In genomic region chr5:139797856-139798510, GRCh38 we compare ENCODE assay signal across 22 cellular contexts. TPM values are rescaled to one million over a fixed set of nuclear protein-coding genes. Genes with fewer than 3 reads are reported as not detected.
DNase-seq lines count a peak whose midpoint lies in the region; ATAC-seq, FAIRE-seq and TF ChIP-seq lines count a peak whose summit lies in the region.
"Had no signal": no experiment of that assay in that cellular context is flagged by ENCODE, and none has a peak within 500 bp of the region (broad histone marks: within the 10 kb centered on the region; RNA-seq: fewer than 3 reads in every experiment).

No MANE protein-coding gene starts in this region.

- 81% methylated on average over 8 of the region's 9 CpGs; no CpG with 5 or more reads in 1 of the 2 experiments for WGBS in H1 (ENCODE audit: extremely low coverage in 1 of 2, insufficient coverage in 1 of 2, insufficient read length in 1 of 2, insufficient replicate concordance in 2 of 2, low coverage in 1 of 2, low lambda C conversion rate in 2 of 2, missing lambda C conversion rate in 1 of 2), 2 experiments

- no peak overlapping the region for H2AFZ ChIP-seq in H1 (ENCODE audit: low read length)
- no peak overlapping the region for H2AFZ ChIP-seq in osteoblast (ENCODE audit: low read length)
- H2AFZ ChIP-seq: GM23248 had no signal

- H3K27ac ChIP-seq in WERI-Rb-1 (peak overlapping the region; percentile 64), H1 (ENCODE audit: low read depth, low read length) (no peak overlapping the region), osteoblast (ENCODE audit: low read depth, low read length) (no peak overlapping the region)
- H3K27ac ChIP-seq: GM23248, HL-60, SK-N-MC had no signal

- H3K27me3 ChIP-seq in WERI-Rb-1 (ENCODE audit: insufficient read depth, low read depth, severe bottlenecking): no peaks in the 10 kb centered on the region
- peaks cover 41 to 64% (median 58%) of the 10 kb centered on the region in 4 experiments for H3K27me3 ChIP-seq in H1 (replicated peaks in 1 of 4; ENCODE audit: control insufficient read depth in 3 of 4, extremely low read depth in 1 of 4, insufficient read depth in 3 of 4, low read length in 3 of 4)
- peaks cover 75% of the 10 kb centered on the region for H3K27me3 ChIP-seq in osteoblast (ENCODE audit: insufficient read depth, low read length)

- H3K4me2 ChIP-seq in H1 (ENCODE audit: insufficient read depth in 1 of 2, low read depth in 2 of 2, low read length in 2 of 2): no peak overlapping the region
- H3K4me2 ChIP-seq in osteoblast (ENCODE audit: insufficient read depth, low read length): no peak overlapping the region

- H3K9me3 ChIP-seq in WERI-Rb-1 (ENCODE audit: severe bottlenecking) (no peaks in the 10 kb centered on the region), H1 (ENCODE audit: insufficient read depth in 2 of 2, low read depth in 1 of 2, low read length in 1 of 2) (no peaks in the 10 kb centered on the region), osteoblast (ENCODE audit: low read depth, low read length) (no peaks in the 10 kb centered on the region)
- H3K9me3 ChIP-seq: BE2C, Caco-2 had no signal

- TF ChIP-seq CTCF in WERI-Rb-1 (IDR thresholded peaks at IDR 0.05; ENCODE audit: low read depth, low read length) (no peak), H1 (IDR thresholded peaks at IDR 0.05; ENCODE audit: control extremely low read depth in 1 of 3, insufficient read depth in 1 of 3, low read depth in 1 of 3, low read length in 3 of 3) (no peak), osteoblast (IDR thresholded peaks at IDR 0.05; ENCODE audit: extremely low read depth, low read depth, low read length) (no peak)

- H3K18ac ChIP-seq in H1 (ENCODE audit: extremely low read depth, low read length): no peak overlapping the region

- no peak overlapping the region for H3K4ac ChIP-seq in H1 (replicated peaks; ENCODE audit: insufficient read length, low read depth, low read length)

- H3K23me2 ChIP-seq in H1 (ENCODE audit: low read depth, low read length): peaks cover 7% of the 10 kb centered on the region; the same call in 1 of the 2 replicates

- DNase-seq in NCI-H2171 treated with DMSO at 0.1 percent for 48 hours (lab: John Stamatoyannopoulos, UW) (peak; percentile 63), NCI-H2171 (lab: John Stamatoyannopoulos, UW) (no peak), WERI-Rb-1 (peak; percentile 61), H1 (ENCODE audit: low read depth in 1 of 2, low spot score in 2 of 2) (no peak), osteoblast (ENCODE audit: insufficient read length, low spot score, missing footprints) (peak; percentile 73), GM12891 (ENCODE audit: insufficient read length, low spot score) (no peak), iPS-NIHi11 (ENCODE audit: low spot score) (no peak)
- DNase-seq: BE2C; Caco-2; CD4-positive, CD25-positive, alpha-beta regulatory T cell; HCEC 1CT; NCI-H1048; NCI-H1436 treated with DMSO at 0.1 percent for 48 hours; NCI-H2081 treated with DMSO at 0.1 percent for 48 hours; NCI-H226; NK-92 treated with Interleukin-12 subunit alpha and Interleukin-12 subunit beta, amount 100 ng/mL, for 24 hours had no signal

- no peak overlapping the region for H3K56ac ChIP-seq in H1 (replicated peaks; ENCODE audit: insufficient read length, low read depth, low read length)

- CTCF ChIA-PET in H1 (lab: Charles Lee; ENCODE audit: partially characterized antibody): interaction anchor here (0.5 to 5.6 kb wide), 19 partner anchors 10 to 825 kb away, joined by 3 to 49 read pairs (median 7); no protein-coding TSS in a partner anchor

- H4K8ac ChIP-seq in H1 (ENCODE audit: extremely low read depth, insufficient read depth, low read length): no peak overlapping the region

- H3K9ac ChIP-seq in H1 (replicated peaks in 1 of 4; ENCODE audit: extremely low read depth in 1 of 4, low read depth in 3 of 4, low read length in 3 of 4): no peak overlapping the region
- H3K9ac ChIP-seq: GM23248 had no signal

- no peaks in the 10 kb centered on the region for H3K79me2 ChIP-seq in H1 (ENCODE audit: control insufficient read depth in 1 of 2, insufficient read depth in 2 of 2, low read length in 2 of 2)
- H3K79me2 ChIP-seq in osteoblast (ENCODE audit: insufficient read depth, low read length): no peaks in the 10 kb centered on the region

- TF ChIP-seq EP300 in H1 (IDR thresholded peaks at IDR 0.05; ENCODE audit: borderline replicate concordance in 1 of 2, low read depth in 2 of 2, low read length in 2 of 2): no peak

- no peak overlapping the region for H2BK5ac ChIP-seq in H1 (ENCODE audit: low read depth, low read length)

- H3K23ac ChIP-seq in H1 (ENCODE audit: insufficient read length): no peak overlapping the region

- H3K36me3 ChIP-seq in WERI-Rb-1: no peaks in the 10 kb centered on the region
- H3K36me3 ChIP-seq in H1 (ENCODE audit: control insufficient read depth in 2 of 4, insufficient read depth in 4 of 4, low read length in 3 of 4): no peaks in the 10 kb centered on the region
- no peaks in the 10 kb centered on the region for H3K36me3 ChIP-seq in osteoblast (ENCODE audit: insufficient read depth, low read length)
- H3K36me3 ChIP-seq: BE2C had no signal

- H3K4me3 ChIP-seq in WERI-Rb-1 (ENCODE audit: low read depth, low read length) (no peak overlapping the region), H1 (ENCODE audit: extremely low read depth in 1 of 4, insufficient read depth in 2 of 4, low read depth in 3 of 4, low read length in 4 of 4) (no peak overlapping the region), osteoblast (ENCODE audit: insufficient read depth, low read length) (no peak overlapping the region)
- H3K4me3 ChIP-seq: GM23248, SK-N-MC had no signal

- no peak overlapping the region for H4K91ac ChIP-seq in H1 (replicated peaks; ENCODE audit: insufficient read length, low read length)

- no peak overlapping the region for H2BK12ac ChIP-seq in H1 (ENCODE audit: low read depth, low read length)

- FAIRE-seq in H1 (lab: Jason Lieb, UNC) (no peak), GM12891 (lab: Jason Lieb, UNC) (no peak)
- FAIRE-seq: RCC 7860 had no signal

- no peak for ATAC-seq in GM21367 (IDR thresholded peaks at IDR 0.05; ENCODE audit: unreplicated experiment)
- ATAC-seq: Right ventricle myocardium inferior had no signal

- no peak for TF ChIP-seq RAD21 in H1 (IDR thresholded peaks at IDR 0.05 in 1 of 2, conservative IDR thresholded peaks at IDR 0.05 in 1 of 2; ENCODE audit: low read depth in 2 of 2, low read length in 2 of 2)

- H4K5ac ChIP-seq in H1 (ENCODE audit: insufficient read length, low read depth, low read length): no peak overlapping the region

- TF ChIP-seq POLR2A in H1 (IDR thresholded peaks at IDR 0.05; ENCODE audit: control extremely low read depth in 1 of 2, low read depth in 2 of 2, low read length in 2 of 2): no peak
- TF ChIP-seq POLR2A in GM12891 (IDR thresholded peaks at IDR 0.05; ENCODE audit: low read depth, low read length): no peak

- peak overlapping the region; percentile 88; the same call in 1 of the 2 replicates for H2BK15ac ChIP-seq in H1 (ENCODE audit: low read length)

- no peak overlapping the region for H2BK120ac ChIP-seq in H1 (replicated peaks; ENCODE audit: low read depth, low read length)

- H3K14ac ChIP-seq in H1 (ENCODE audit: insufficient read length): no peak overlapping the region

- H2AK5ac ChIP-seq in H1 (ENCODE audit: low read depth, low read length): no peak overlapping the region

- H3K79me1 ChIP-seq in H1 (ENCODE audit: low read depth, low read length): no peaks in the 10 kb centered on the region

- no peaks in the 10 kb centered on the region for H4K20me1 ChIP-seq in H1 (replicated peaks in 1 of 2; ENCODE audit: control insufficient read depth in 1 of 2, insufficient read depth in 2 of 2, low read length in 2 of 2)
- H4K20me1 ChIP-seq in osteoblast (ENCODE audit: insufficient read depth, low read length): no peaks in the 10 kb centered on the region

- H3K4me1 ChIP-seq in H1 (replicated peaks in 1 of 4; ENCODE audit: control insufficient read depth in 3 of 4, insufficient read depth in 4 of 4, low read length in 3 of 4): peaks cover 2 to 7% (median 2%) of the 10 kb centered on the region in 4 experiments; a peak in 3 of 7 replicates
- no peaks in the 10 kb centered on the region for H3K4me1 ChIP-seq in osteoblast (ENCODE audit: insufficient read depth, low read length)
- H3K4me1 ChIP-seq: BE2C, Caco-2 had no signal

- POLR2A ChIA-PET in H1 (lab: Charles Lee; ENCODE audit: partially characterized antibody): interaction anchor here (1.2 to 1.3 kb wide), 2 partner anchors 10 to 25 kb away, joined by 3 read pairs; no protein-coding TSS in a partner anchor

- H2BK20ac ChIP-seq in H1 (ENCODE audit: low read length): no peak overlapping the region

TF ChIP-seq in H1, 55 proteins besides CTCF, POLR2A, EP300 and RAD21 (continues in another document):
- TF ChIP-seq RXRA (IDR thresholded peaks at IDR 0.05; ENCODE audit: insufficient read depth, low read depth, low read length): no peak
- TF ChIP-seq SAP30 (IDR thresholded peaks at IDR 0.05; ENCODE audit: insufficient read depth, insufficient replicate concordance, low read length): no peak
- no peak for TF ChIP-seq NANOG (IDR thresholded peaks at IDR 0.05; ENCODE audit: insufficient read depth, low read depth, low read length, poor library complexity, severe bottlenecking)
- no peak for TF ChIP-seq SIRT6 (IDR thresholded peaks at IDR 0.05; ENCODE audit: low read length)
- TF ChIP-seq CBX8 (IDR thresholded peaks at IDR 0.05; ENCODE audit: borderline replicate concordance, low read depth, low read length): no peak
- no peak for TF ChIP-seq YY1 (IDR thresholded peaks at IDR 0.05; ENCODE audit: low read depth, low read length)

TF ChIP-seq in GM12891, 5 proteins besides CTCF, POLR2A, EP300 and RAD21:
- no peak for TF ChIP-seq PAX5 (IDR thresholded peaks at IDR 0.05; ENCODE audit: insufficient read depth, low read length, severe bottlenecking)
- TF ChIP-seq SPI1 (IDR thresholded peaks at IDR 0.05; ENCODE audit: low read depth, low read length): no peak
- no peak for TF ChIP-seq POLR2AphosphoS5 (IDR thresholded peaks at IDR 0.05; ENCODE audit: low read depth, low read length)
- TF ChIP-seq TAF1 (IDR thresholded peaks at IDR 0.05; ENCODE audit: low read depth, low read length): no peak
- no peak for TF ChIP-seq POU2F2 (IDR thresholded peaks at IDR 0.05; ENCODE audit: low read depth, low read length)

RNA-seq across cellular contexts. Expression of gene PSD2, which starts 2.4 kb away (rescaled TPM):
- total RNA-seq in H1 (2021; fragmentation: NEBNext Ultra II Directional; extraction: Animal tissue kit (Norgen Biotek cat#: 25700)): 0.06 and 0.13 TPM in 2 replicates
- 0.14 and 0.25 TPM in 2 replicates for polyA plus RNA-seq in H1 (2011; rRNA removed)
- 0.23 TPM for polyA plus RNA-seq in H1 (2011; cell fraction: cytosol; rRNA removed)
- 0.48 TPM for polyA plus RNA-seq in H1 (2011; cell fraction: nucleus; rRNA removed)
- 0.09 to 0.24 TPM (median 0.15 TPM) in 4 replicates for polyA plus RNA-seq in H1 (2012, experiment 1 of 2)
- polyA plus RNA-seq in H1 (2012, experiment 2 of 2): 0.14 TPM
- 0.06 TPM for polyA plus RNA-seq in H1 (2013, experiment 1 of 2)
- polyA plus RNA-seq in H1 (2013, experiment 2 of 2): 0.09 TPM
- 0.17 TPM in 1 of 2 replicates, not detected in the other for polyA minus RNA-seq in H1 (2011; rRNA and poly(A)+ RNA removed)
- polyA minus RNA-seq in H1 (2011; cell fraction: cytosol; rRNA and poly(A)+ RNA removed): not detected
- 0.20 TPM for polyA minus RNA-seq in H1 (2011; cell fraction: nucleus; rRNA and poly(A)+ RNA removed)
- total RNA-seq in osteoblast: 0.29 and 0.36 TPM in 2 replicates
- 0.08 TPM for polyA plus RNA-seq in GM12891 (2012; ENCODE audit: low read depth, missing spikeins)
- total RNA-seq: CD4-positive, CD25-positive, alpha-beta regulatory T cell; Right ventricle myocardium inferior had no signal
- polyA plus RNA-seq: CD4-positive, CD25-positive, alpha-beta regulatory T cell; GM23248 had no signal

Comparison
In these comparisons a context has a peak if more than half of its experiments do, and no peak if none do; other contexts are left out.
1. DNase-seq: peak in NCI-H2171 treated with DMSO at 0.1 percent for 48 hours (single experiment), WERI-Rb-1 (single experiment) and osteoblast (single experiment); none in NCI-H2171 (single experiment), H1 (0 of 2), GM12891 (single experiment) and iPS-NIHi11 (single experiment).